6 cellular contexts compared by ENCODE assay signal in the genomic region with DNA sequence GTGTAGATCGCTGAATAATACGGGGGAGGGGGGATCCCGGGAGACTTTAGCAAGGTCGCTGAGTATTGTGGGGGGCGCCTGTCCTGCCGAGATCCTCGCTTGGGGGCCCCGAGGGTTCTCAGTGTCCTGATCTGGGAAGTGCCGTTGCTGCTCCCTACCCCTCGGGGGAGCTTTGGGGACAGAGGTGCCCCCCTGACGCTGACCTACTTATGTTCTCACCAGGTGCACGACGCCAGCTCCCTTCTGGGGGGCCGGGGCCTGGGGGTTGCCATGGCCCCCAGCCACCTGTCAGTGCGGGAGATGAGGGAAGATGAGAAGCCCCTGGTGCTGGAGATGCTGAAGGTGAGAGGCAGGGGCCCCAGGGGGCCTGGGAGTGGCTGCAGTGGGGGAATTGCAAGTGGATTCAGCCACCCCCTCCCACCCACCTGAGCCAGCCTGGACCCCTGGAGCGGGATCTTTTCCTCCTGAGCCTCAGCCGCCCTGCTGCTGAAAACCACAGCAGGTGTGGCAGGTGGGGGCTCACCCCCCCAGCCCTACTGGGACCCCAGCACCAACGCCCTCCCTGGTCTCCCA. TPM values are rescaled to one million over a fixed set of nuclear protein-coding genes. Genes with fewer than 3 reads are reported as not detected.
A peak's percentile ranks its signal among the peaks of the same experiment; 100 is the strongest.
DNase-seq lines count a peak whose midpoint lies in the region; ATAC-seq and TF ChIP-seq lines count a peak whose summit lies in the region.

No MANE protein-coding gene starts in this region.

- no peaks in the 10 kb centered on the region for H3K9me3 ChIP-seq in tibial artery

- peaks cover 2% of the 10 kb centered on the region for H3K36me3 Mint-ChIP-seq in activated T-cell treated with anti-CD3 and anti-CD28 coated beads, Interleukin-2, amount 50 U/mL, for 4 hours (ENCODE audit: insufficient read depth)

- peaks cover 0 to 55% (median 35%) of the 10 kb centered on the region in 4 donors for H3K4me1 ChIP-seq in tibial artery

- intact Hi-C loops in tibial artery (cut with DNase I; ENCODE audit: low total_unique reads): no loop called here

- TF ChIP-seq CTCF in fibroblast of villous mesenchyme (IDR thresholded peaks at IDR 0.05; ENCODE audit: insufficient read depth, low read depth, low read length): no peak
- no peak for TF ChIP-seq CTCF in tibial artery (IDR thresholded peaks at IDR 0.05)

- peak overlapping the region; percentile 60 to 86 for H3K27ac ChIP-seq in tibial artery

- peak in 1 of 2 donors; percentile 4 for ATAC-seq in activated T-cell treated with anti-CD3 and anti-CD28 coated beads, Interleukin-2, amount 50 U/mL, for 4 hours
- no peak for ATAC-seq in HG02763 (IDR thresholded peaks at IDR 0.05; ENCODE audit: unreplicated experiment)

- peaks cover 11 to 32% (median 30%) of the 10 kb centered on the region in 3 donors for H3K36me3 ChIP-seq in tibial artery

- no peak for DNase-seq in activated T-cell treated with anti-CD3 and anti-CD28 coated beads, Interleukin-2, amount 50 U/mL, for 4 hours
- DNase-seq in activated T-cell treated with anti-CD3 and anti-CD28 coated beads for 4 hours (no peak), fibroblast of villous mesenchyme (ENCODE audit: low read depth) (no peak), tibial artery (no peak)
- DNase-seq in effector CD4-positive, alpha-beta T cell: no peak

- H3K4me1 Mint-ChIP-seq in activated T-cell treated with anti-CD3 and anti-CD28 coated beads, Interleukin-2, amount 50 U/mL, for 4 hours (ENCODE audit: low read depth): peaks cover 15% of the 10 kb centered on the region

- peak overlapping the region; percentile 79 for H3K4me3 Mint-ChIP-seq in activated T-cell treated with anti-CD3 and anti-CD28 coated beads, Interleukin-2, amount 50 U/mL, for 4 hours

- no peaks in the 10 kb centered on the region for H3K9me3 Mint-ChIP-seq in activated T-cell treated with anti-CD3 and anti-CD28 coated beads, Interleukin-2, amount 50 U/mL, for 4 hours

- no peaks in the 10 kb centered on the region for H3K27me3 Mint-ChIP-seq in activated T-cell treated with anti-CD3 and anti-CD28 coated beads, Interleukin-2, amount 50 U/mL, for 4 hours (ENCODE audit: low read depth)

- H3K27me3 ChIP-seq in tibial artery: peaks cover 0 to 68% of the 10 kb centered on the region in 2 donors

- peak overlapping the region; percentile 77 for H3K4me3 ChIP-seq in fibroblast of villous mesenchyme (ENCODE audit: low read depth, low read length)
- peak overlapping the region; percentile 47 to 55 for H3K4me3 ChIP-seq in tibial artery

RNA-seq across cellular contexts. Expression of a gene that starts 0.5 kb away (rescaled TPM):
- total RNA-seq in activated T-cell treated with anti-CD3 and anti-CD28 coated beads, Interleukin-2, amount 50 U/mL, for 4 hours: 10 to 100 TPM; 16.0 to 23.4 (median 17.6) TPM
- total RNA-seq in fibroblast of villous mesenchyme: 18.1 and 20.3 TPM in 2 replicates

RNA-seq across cellular contexts. Expression of a gene that starts 2.7 kb away (rescaled TPM):
- total RNA-seq in activated T-cell treated with anti-CD3 and anti-CD28 coated beads, Interleukin-2, amount 50 U/mL, for 4 hours: under 1 TPM; 0.29 to 0.66 (median 0.38) TPM
- total RNA-seq in fibroblast of villous mesenchyme: 21.2 and 23.2 TPM in 2 replicates

RNA-seq across cellular contexts. Expression of a gene that starts 9.1 kb away (rescaled TPM):
- total RNA-seq in activated T-cell treated with anti-CD3 and anti-CD28 coated beads, Interleukin-2, amount 50 U/mL, for 4 hours: 10 to 100 TPM; 11.0 to 12.6 (median 12.1) TPM
- 0.86 and 2.6 TPM in 2 replicates for total RNA-seq in fibroblast of villous mesenchyme

RNA-seq across cellular contexts. Expression of a gene that starts 21.0 kb away (rescaled TPM):
- total RNA-seq in activated T-cell treated with anti-CD3 and anti-CD28 coated beads, Interleukin-2, amount 50 U/mL, for 4 hours: not detected
- total RNA-seq in fibroblast of villous mesenchyme: not detected in 2 replicates

RNA-seq across cellular contexts. Expression of a gene that starts 24.1 kb away (rescaled TPM):
- 10 to 100 TPM; 63.2 to 65.1 (median 64.5) TPM for total RNA-seq in activated T-cell treated with anti-CD3 and anti-CD28 coated beads, Interleukin-2, amount 50 U/mL, for 4 hours
- total RNA-seq in fibroblast of villous mesenchyme: 57.9 and 74.4 TPM in 2 replicates

Comparison
In these comparisons a context has a peak if more than half of its experiments do, and no peak if none do; other contexts are left out.
1. RNA of a gene that starts 2.7 kb away (total RNA-seq): 21.2 to 23.2 TPM in fibroblast of villous mesenchyme; 0.29 to 0.66 TPM in activated T-cell treated with anti-CD3 and anti-CD28 coated beads, Interleukin-2, amount 50 U/mL, for 4 hours; every median in the first group is over 10 times any median in the second.